ENCODE assay signal across 8 cellular contexts in genomic region chr3:87227835-87228144, GRCh38. TPM values are rescaled to one million over a fixed set of nuclear protein-coding genes. Genes with fewer than 3 reads are reported as not detected.
DNase-seq lines count a peak whose midpoint lies in the region; ATAC-seq and TF ChIP-seq lines count a peak whose summit lies in the region.

No MANE protein-coding gene starts in this region.

- peaks cover 35% of the 10 kb centered on the region for H3K4me1 Mint-ChIP-seq in activated naive CD4-positive, alpha-beta T cell treated with anti-CD3 and anti-CD28 coated beads for 36 hours (ENCODE audit: low read depth)
- peaks cover 36% of the 10 kb centered on the region for H3K4me1 Mint-ChIP-seq in dendritic cell treated with granulocyte-macrophage colony-stimulating factor and Interleukin-4, amounts not matched to agents 40 ng/mL and 50 ng/mL, for 4 days (ENCODE audit: low read depth)
- H3K4me1 Mint-ChIP-seq in neural crest cell, result peaks cover 17% of the 10 kb centered on the region

- peaks cover 6% of the 10 kb centered on the region for H3K36me3 Mint-ChIP-seq in activated naive CD4-positive, alpha-beta T cell treated with anti-CD3 and anti-CD28 coated beads for 36 hours (ENCODE audit: low read depth)
- peaks cover 31% of the 10 kb centered on the region for H3K36me3 Mint-ChIP-seq in dendritic cell treated with granulocyte-macrophage colony-stimulating factor and Interleukin-4, amounts not matched to agents 40 ng/mL and 50 ng/mL, for 4 days (ENCODE audit: low read depth)
- no peaks in the 10 kb centered on the region for H3K36me3 Mint-ChIP-seq in neural crest cell (ENCODE audit: low read depth)

- no peaks in the 10 kb centered on the region for H3K36me3 ChIP-seq in KMS-11 (ENCODE audit: insufficient read depth)

- peaks cover 3% of the 10 kb centered on the region for H3K9me3 Mint-ChIP-seq in activated naive CD4-positive, alpha-beta T cell treated with anti-CD3 and anti-CD28 coated beads for 36 hours
- peaks cover 5% of the 10 kb centered on the region for H3K9me3 Mint-ChIP-seq in dendritic cell treated with granulocyte-macrophage colony-stimulating factor and Interleukin-4, amounts not matched to agents 40 ng/mL and 50 ng/mL, for 4 days
- H3K9me3 Mint-ChIP-seq in neural crest cell, result peaks cover 3% of the 10 kb centered on the region

- CTCF ChIA-PET in activated naive CD4-positive, alpha-beta T cell treated with anti-CD3 and anti-CD28 coated beads for 36 hours (lab: Charles Lee), result no interaction called here

- H3K27ac Mint-ChIP-seq in activated naive CD4-positive, alpha-beta T cell treated with anti-CD3 and anti-CD28 coated beads for 36 hours, result peak overlapping the region; percentile 85
- peak overlapping the region; percentile 99 for H3K27ac Mint-ChIP-seq in dendritic cell treated with granulocyte-macrophage colony-stimulating factor and Interleukin-4, amounts not matched to agents 40 ng/mL and 50 ng/mL, for 4 days
- H3K27ac Mint-ChIP-seq in neural crest cell (ENCODE audit: unreplicated experiment), result peak overlapping the region; percentile 89

- DNase-seq in activated naive CD4-positive, alpha-beta T cell treated with anti-CD3 and anti-CD28 coated beads for 36 hours, result no peak
- DNase-seq in activated naive CD4-positive, alpha-beta T cell treated with Interleukin-2 at 50 U/mL for 16 hours, result no peak
- DNase-seq in neural crest cell (ENCODE audit: low read depth, low spot score) (no peak), NCI-H1048 (lab: John Stamatoyannopoulos, UW) (no peak), LoVo (ENCODE audit: low spot score) (no peak)

- H3K4me1 ChIP-seq in KMS-11 (ENCODE audit: low read depth, poor library complexity, severe bottlenecking), result peaks cover 12% of the 10 kb centered on the region

- no peak overlapping the region; the same call in 1 of the 2 replicates for H3K27ac ChIP-seq in KMS-11

- peaks cover 6% of the 10 kb centered on the region; the same call in 1 of the 2 replicates for H3K79me2 ChIP-seq in KMS-11 (ENCODE audit: insufficient read depth, low read depth)

- peak overlapping the region; percentile 83 for H3K4me3 Mint-ChIP-seq in activated naive CD4-positive, alpha-beta T cell treated with anti-CD3 and anti-CD28 coated beads for 36 hours
- H3K4me3 Mint-ChIP-seq in dendritic cell treated with granulocyte-macrophage colony-stimulating factor and Interleukin-4, amounts not matched to agents 40 ng/mL and 50 ng/mL, for 4 days, result peak overlapping the region; percentile 97
- peak overlapping the region; percentile 99 for H3K4me3 Mint-ChIP-seq in neural crest cell

- H3K27me3 ChIP-seq in KMS-11 (ENCODE audit: insufficient read depth, low read depth), result no peaks in the 10 kb centered on the region

- H3K9ac ChIP-seq in KMS-11, result peak overlapping the region; percentile 82; the same call in 1 of the 2 replicates

- peak overlapping the region; percentile 64 for H3K4me3 ChIP-seq in KMS-11 (IDR thresholded peaks at IDR 0.05; ENCODE audit: insufficient read depth, low read depth, low read length)

- intact Hi-C loops in activated naive CD4-positive, alpha-beta T cell treated with anti-CD3 and anti-CD28 coated beads for 36 hours (cut with micrococcal nuclease), result loop anchor here (1.0 to 5.0 kb wide), 4 partner anchors 19 to 922 kb away; partner anchors contain the start of genes C3orf38, CGGBP1 and ZNF654
- intact Hi-C loops in dendritic cell treated with granulocyte-macrophage colony-stimulating factor and Interleukin-4, amounts not matched to agents 40 ng/mL and 50 ng/mL, for 4 days (cut with micrococcal nuclease), result loop anchor here (2.0 to 5.0 kb wide), 3 partner anchors 139 to 925 kb away; partner anchors contain the start of genes CGGBP1 and ZNF654

- H3K27me3 Mint-ChIP-seq in activated naive CD4-positive, alpha-beta T cell treated with anti-CD3 and anti-CD28 coated beads for 36 hours (ENCODE audit: low read depth), result peaks cover 10% of the 10 kb centered on the region
- H3K27me3 Mint-ChIP-seq in dendritic cell treated with granulocyte-macrophage colony-stimulating factor and Interleukin-4, amounts not matched to agents 40 ng/mL and 50 ng/mL, for 4 days, result peaks cover 2% of the 10 kb centered on the region
- peaks cover 18% of the 10 kb centered on the region for H3K27me3 Mint-ChIP-seq in neural crest cell (ENCODE audit: low read depth)

- H4K20me1 ChIP-seq in KMS-11 (ENCODE audit: insufficient read depth), result no peaks in the 10 kb centered on the region

- H3K4me2 ChIP-seq in KMS-11, result peak overlapping the region; percentile 78

- no peak for ATAC-seq in GM19328 (IDR thresholded peaks at IDR 0.05; ENCODE audit: unreplicated experiment)

- H2AFZ ChIP-seq in KMS-11 (ENCODE audit: low read depth), result peak overlapping the region; percentile 91

- TF ChIP-seq CTCF in KMS-11 (conservative IDR thresholded peaks at IDR 0.05; ENCODE audit: low read depth, low read length) (no peak), neural crest cell (conservative IDR thresholded peaks at IDR 0.05) (no peak)

RNA-seq across cellular contexts. Expression of gene CHMP2B, which starts 0.7 kb away (rescaled TPM):
- total RNA-seq in activated naive CD4-positive, alpha-beta T cell treated with anti-CD3 and anti-CD28 coated beads for 36 hours, result 10 to 100 TPM; 24.9 to 26.1 TPM
- total RNA-seq in neural crest cell, result 19.6 and 19.7 TPM in 2 replicates

RNA-seq across cellular contexts. Expression of gene POU1F1, which starts 48.6 kb away (rescaled TPM):
- total RNA-seq in activated naive CD4-positive, alpha-beta T cell treated with anti-CD3 and anti-CD28 coated beads for 36 hours, result not detected
- not detected in 2 replicates for total RNA-seq in neural crest cell
